Comparison of ENCODE assay signal across 10 cellular contexts in the genomic region with DNA sequence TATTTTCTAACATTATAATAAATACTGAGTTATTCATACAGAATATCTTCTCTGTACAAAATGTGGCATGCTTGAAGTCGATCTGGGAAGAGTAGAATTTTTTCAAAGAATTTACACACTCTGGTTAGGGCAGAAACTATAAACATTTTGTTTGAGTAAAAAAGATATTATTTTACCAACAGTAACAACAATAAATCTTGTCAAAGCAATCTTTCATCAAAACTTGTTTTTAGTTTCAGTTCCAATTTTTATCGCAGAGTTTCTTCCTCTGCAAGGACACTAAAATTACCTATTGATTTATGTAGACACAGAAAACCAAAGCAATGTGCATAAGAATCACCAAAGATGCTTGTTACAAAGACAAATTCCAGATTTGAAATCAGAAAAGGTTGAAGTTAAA.
DNase-seq lines count a peak whose midpoint lies in the region; ATAC-seq lines count a peak whose summit lies in the region.
"Had no signal": no experiment of that assay in that cellular context is flagged by ENCODE, and none has a peak within 500 bp of the region (broad histone marks: within the 10 kb centered on the region; RNA-seq: fewer than 3 reads in every experiment).

No MANE protein-coding gene starts in this region.

- intact Hi-C loops in naive thymus-derived CD4-positive, alpha-beta T cell (cut with micrococcal nuclease), result loop anchor here (5.0 kb wide), 2 partner anchors 95 to 100 kb away; no protein-coding TSS in a partner anchor

- H3K4me3 Mint-ChIP-seq in T-helper 1 cell treated with Interleukin-12 subunit alpha and Interleukin-12 subunit beta and Interleukin-4 antibody, amounts not matched to agents 30 μg/mL and 1 μg/mL, for 36 hours, result peak overlapping the region; percentile 19
- peak overlapping the region in 9 of 10 donors; percentile 2 to 70 (median 59) for H3K4me3 Mint-ChIP-seq in naive thymus-derived CD4-positive, alpha-beta T cell
- H3K4me3 Mint-ChIP-seq: type B pancreatic cell had no signal

- H3K4me3 ChIP-seq in naive thymus-derived CD4-positive, alpha-beta T cell (ENCODE audit: low read length), result no peak overlapping the region

- POLR2A ChIA-PET in naive thymus-derived CD4-positive, alpha-beta T cell (lab: Charles Lee), result no interaction called here

- H3K4me1 ChIP-seq in naive thymus-derived CD4-positive, alpha-beta T cell (ENCODE audit: control insufficient read depth in 2 of 2, insufficient read depth in 2 of 2, low read length in 2 of 2), result peaks cover 0 to 7% of the 10 kb centered on the region in 2 donors

- H3K27me3 Mint-ChIP-seq in T-helper 1 cell treated with Interleukin-12 subunit alpha and Interleukin-12 subunit beta and Interleukin-4 antibody, amounts not matched to agents 30 μg/mL and 1 μg/mL, for 36 hours (ENCODE audit: low read depth), result peaks cover 22% of the 10 kb centered on the region
- H3K27me3 Mint-ChIP-seq in naive thymus-derived CD4-positive, alpha-beta T cell, result peaks cover 0 to 14% (median 4%) of the 10 kb centered on the region in 5 donors
- H3K27me3 Mint-ChIP-seq: type B pancreatic cell had no signal

- CTCF ChIA-PET in naive thymus-derived CD4-positive, alpha-beta T cell (lab: Charles Lee), result no interaction called here

- H3K36me3 ChIP-seq in naive thymus-derived CD4-positive, alpha-beta T cell (ENCODE audit: control insufficient read depth in 2 of 3, insufficient read depth in 3 of 3, low read length in 3 of 3), result no peaks in the 10 kb centered on the region

- H3K27ac ChIP-seq in naive thymus-derived CD4-positive, alpha-beta T cell (ENCODE audit: low read depth, low read length), result no peak overlapping the region

- ATAC-seq in GM21786 (IDR thresholded peaks at IDR 0.05; ENCODE audit: unreplicated experiment) (peak; percentile 8), GM18873 (IDR thresholded peaks at IDR 0.05; ENCODE audit: low FRiP score, unreplicated experiment) (no peak)
- ATAC-seq in naive thymus-derived CD4-positive, alpha-beta T cell, result no peak

- peaks cover 19% of the 10 kb centered on the region for H3K4me1 Mint-ChIP-seq in T-helper 1 cell treated with Interleukin-12 subunit alpha and Interleukin-12 subunit beta and Interleukin-4 antibody, amounts not matched to agents 30 μg/mL and 1 μg/mL, for 36 hours (ENCODE audit: low read depth)
- H3K4me1 Mint-ChIP-seq in naive thymus-derived CD4-positive, alpha-beta T cell, result peaks cover 4 to 24% (median 15%) of the 10 kb centered on the region in 7 donors

- H3K27me3 ChIP-seq in naive thymus-derived CD4-positive, alpha-beta T cell (ENCODE audit: control insufficient read depth in 2 of 2, insufficient read depth in 2 of 2, low read length in 2 of 2), result no peaks in the 10 kb centered on the region

- peak overlapping the region; percentile 28 for H3K27ac Mint-ChIP-seq in T-helper 1 cell treated with Interleukin-12 subunit alpha and Interleukin-12 subunit beta and Interleukin-4 antibody, amounts not matched to agents 30 μg/mL and 1 μg/mL, for 36 hours
- peak overlapping the region in 4 of 9 donors; percentile 3 to 84 (median 46) for H3K27ac Mint-ChIP-seq in naive thymus-derived CD4-positive, alpha-beta T cell
- H3K27ac Mint-ChIP-seq: type B pancreatic cell had no signal

- no peaks in the 10 kb centered on the region for H3K9me3 ChIP-seq in naive thymus-derived CD4-positive, alpha-beta T cell (ENCODE audit: control insufficient read depth in 2 of 3, low read length in 3 of 3)

- H3K36me3 Mint-ChIP-seq in T-helper 1 cell treated with Interleukin-12 subunit alpha and Interleukin-12 subunit beta and Interleukin-4 antibody, amounts not matched to agents 30 μg/mL and 1 μg/mL, for 36 hours (ENCODE audit: low read depth), result no peaks in the 10 kb centered on the region
- no peaks in the 10 kb centered on the region for H3K36me3 Mint-ChIP-seq in naive thymus-derived CD4-positive, alpha-beta T cell
- H3K36me3 Mint-ChIP-seq: type B pancreatic cell had no signal

- DNase-seq in T-helper 1 cell, result no peak
- peak; percentile 20 to 91 for DNase-seq in NOMO-1 (lab: John Stamatoyannopoulos, UW; ENCODE audit: unreplicated experiment in 2 of 2)
- no peak for DNase-seq in naive thymus-derived CD4-positive, alpha-beta T cell
- no peak for DNase-seq in DMS 273 treated with DMSO at 0.1 percent for 48 hours (lab: John Stamatoyannopoulos, UW)
- DNase-seq in anterior cingulate cortex (lab: John Stamatoyannopoulos, UW), result no peak
- DNase-seq: amniotic stem cell had no signal

- no peaks in the 10 kb centered on the region for H3K9me3 Mint-ChIP-seq in T-helper 1 cell treated with Interleukin-12 subunit alpha and Interleukin-12 subunit beta and Interleukin-4 antibody, amounts not matched to agents 30 μg/mL and 1 μg/mL, for 36 hours
- H3K9me3 Mint-ChIP-seq in naive thymus-derived CD4-positive, alpha-beta T cell, result no peaks in the 10 kb centered on the region
- H3K9me3 Mint-ChIP-seq: type B pancreatic cell had no signal

Comparison
In these comparisons a context has a peak if more than half of its experiments do, and no peak if none do; other contexts are left out.
1. DNase-seq: peak in NOMO-1 (2 of 2); none in T-helper 1 cell (0 of 5), naive thymus-derived CD4-positive, alpha-beta T cell (0 of 9), DMS 273 treated with DMSO at 0.1 percent for 48 hours (single experiment) and anterior cingulate cortex (0 of 58).